4 cellular contexts compared by ENCODE assay signal in the genomic region with DNA sequence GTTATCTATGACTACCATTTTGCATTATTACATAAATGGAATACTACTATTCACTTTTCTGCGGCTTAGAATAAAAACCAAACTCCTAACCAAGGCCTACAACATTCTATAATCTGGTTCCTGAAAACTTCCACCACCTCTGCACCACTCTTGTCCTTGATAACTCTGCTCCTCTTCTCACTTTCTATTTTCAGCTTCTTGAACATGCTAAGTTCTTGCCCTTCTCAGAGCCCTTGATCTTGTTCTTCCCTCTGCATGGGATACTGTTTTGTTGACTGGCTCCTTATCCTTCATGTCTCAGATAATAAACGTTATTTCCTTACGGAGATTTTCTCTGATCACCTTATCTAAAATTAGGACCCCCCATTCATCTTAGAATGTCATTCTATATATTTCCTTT.
"Had no signal": no experiment of that assay in that cellular context is flagged by ENCODE, and none has a peak within 500 bp of the region (broad histone marks: within the 10 kb centered on the region; RNA-seq: fewer than 3 reads in every experiment).

No MANE protein-coding gene starts in this region.

- H3K4me3 ChIP-seq: GM23338 had no signal

- DNase-seq: H9, HCEC 1CT, IMR-90 had no signal

- ATAC-seq: GM23338 had no signal
